In genomic region chr7:38318241-38318640, GRCh38 we compare ENCODE assay signal across 13 cellular contexts.
DNase-seq lines count a peak whose midpoint lies in the region; ATAC-seq and TF ChIP-seq lines count a peak whose summit lies in the region.
"Had no signal": no experiment of that assay in that cellular context is flagged by ENCODE, and none has a peak within 500 bp of the region (broad histone marks: within the 10 kb centered on the region; RNA-seq: fewer than 3 reads in every experiment).

No MANE protein-coding gene starts in this region.

- ATAC-seq in PC-3: no peak
- no peak for ATAC-seq in GM21786 (IDR thresholded peaks at IDR 0.05; ENCODE audit: unreplicated experiment)
- no peak for ATAC-seq in HG03457 (IDR thresholded peaks at IDR 0.05; ENCODE audit: unreplicated experiment)

- H3K4me1 ChIP-seq in mononuclear cell (ENCODE audit: insufficient read depth, low read length) (peaks cover 43% of the 10 kb centered on the region), PC-3 (ENCODE audit: insufficient read depth, low read length) (peaks cover 12% of the 10 kb centered on the region)

- BruUV-seq in PC-3 (replicated peaks; lab: Mats Ljungman, UMichigan): no TSS peak

- TF ChIP-seq RAD21 in Ishikawa (IDR thresholded peaks at IDR 0.05; ENCODE audit: low read depth): no peak

- H3F3A ChIP-seq in PC-3 (ENCODE audit: low read length, unreplicated experiment): no peaks in the 10 kb centered on the region

- no peaks in the 10 kb centered on the region for H3K36me3 Mint-ChIP-seq in activated CD4-positive, alpha-beta memory T cell treated with anti-CD3 and anti-CD28 coated beads, Interleukin-2, amount 10 ng/mL, durations not matched to agents 7 days and 5 days (ENCODE audit: low read depth)

- intact Hi-C loops in PC-3 (cut with micrococcal nuclease): loop anchor here (1.0 to 2.0 kb wide), 2 partner anchors 211 to 417 kb away; no protein-coding TSS in a partner anchor

- no peaks in the 10 kb centered on the region for H3K27me3 Mint-ChIP-seq in activated CD4-positive, alpha-beta memory T cell treated with anti-CD3 and anti-CD28 coated beads, Interleukin-2, amount 10 ng/mL, durations not matched to agents 7 days and 5 days
- H3K27me3 Mint-ChIP-seq: activated CD4-positive, alpha-beta T cell treated with anti-CD3 and anti-CD28 coated beads for 36 hours had no signal

- H3K4me2 ChIP-seq in PC-3 (ENCODE audit: low read length): no peak overlapping the region
- H3K4me2 ChIP-seq: SK-N-SH had no signal

- no peaks in the 10 kb centered on the region for H3K36me3 ChIP-seq in PC-3 (ENCODE audit: low read depth, low read length)
- H3K36me3 ChIP-seq: cardiac muscle cell, stomach had no signal

- H3K4me3 Mint-ChIP-seq in activated CD4-positive, alpha-beta memory T cell treated with anti-CD3 and anti-CD28 coated beads, Interleukin-2, amount 10 ng/mL, durations not matched to agents 7 days and 5 days: peak overlapping the region; percentile 64

- DNase-seq in activated CD4-positive, alpha-beta memory T cell treated with anti-CD3 and anti-CD28 coated beads, Interleukin-2, amount 10 ng/mL, durations not matched to agents 7 days and 5 days: no peak
- no peak for DNase-seq in PC-3
- DNase-seq in DMS53 treated with DMSO at 0.1 percent for 48 hours (lab: John Stamatoyannopoulos, UW; ENCODE audit: unreplicated experiment): no peak
- DNase-seq: NCI-H2081 treated with DMSO at 0.1 percent for 48 hours, stomach had no signal

- H4K20me1 ChIP-seq in PC-3 (ENCODE audit: low read length): no peaks in the 10 kb centered on the region

- POLR2A ChIA-PET in activated CD4-positive, alpha-beta memory T cell treated with anti-CD3 and anti-CD28 coated beads, Interleukin-2, amount 10 ng/mL, durations not matched to agents 7 days and 5 days (lab: Charles Lee): interaction anchor here (0.9 kb wide), 1 partner anchor 99 kb away, joined by 3 read pairs; no protein-coding TSS in a partner anchor
- POLR2A ChIA-PET in PC-3 (lab: Charles Lee; ENCODE audit: unreplicated experiment): no interaction called here

- H3K9me3 Mint-ChIP-seq in activated CD4-positive, alpha-beta memory T cell treated with anti-CD3 and anti-CD28 coated beads, Interleukin-2, amount 10 ng/mL, durations not matched to agents 7 days and 5 days: no peaks in the 10 kb centered on the region

- H3K9ac ChIP-seq in PC-3 (ENCODE audit: low read length): no peak overlapping the region
- H3K9ac ChIP-seq: SK-N-SH had no signal

- CTCF ChIA-PET in activated CD4-positive, alpha-beta memory T cell treated with anti-CD3 and anti-CD28 coated beads, Interleukin-2, amount 10 ng/mL, durations not matched to agents 7 days and 5 days (lab: Charles Lee): interaction anchor here (0.9 to 9.5 kb wide), 6 partner anchors 13 to 102 kb away, joined by 4 to 82 read pairs (median 18); no protein-coding TSS in a partner anchor
- CTCF ChIA-PET in PC-3 (lab: Charles Lee): interaction anchor here (1.0 kb wide), 1 partner anchor 17 kb away, joined by 4 read pairs; no protein-coding TSS in a partner anchor

- no peak overlapping the region for H2AFZ ChIP-seq in PC-3 (ENCODE audit: low read length)

- peak overlapping the region; percentile 65 for H3K27ac Mint-ChIP-seq in activated CD4-positive, alpha-beta memory T cell treated with anti-CD3 and anti-CD28 coated beads, Interleukin-2, amount 10 ng/mL, durations not matched to agents 7 days and 5 days
- H3K27ac Mint-ChIP-seq: activated CD4-positive, alpha-beta T cell treated with anti-CD3 and anti-CD28 coated beads for 36 hours had no signal

- TF ChIP-seq CTCF in C4-2B (conservative IDR thresholded peaks at IDR 0.05) (no peak), PC-3 (conservative IDR thresholded peaks at IDR 0.05; ENCODE audit: low read depth, low read length) (no peak)

- H3K27me3 ChIP-seq in mononuclear cell (ENCODE audit: insufficient read depth, low read length) (no peaks in the 10 kb centered on the region), PC-3 (ENCODE audit: low read length) (peaks cover 2% of the 10 kb centered on the region; the same call in 1 of the 2 replicates)
- H3K27me3 ChIP-seq: cardiac muscle cell, stomach had no signal

- H3K27ac ChIP-seq in C4-2B (peak overlapping the region; percentile 20; the same call in 1 of the 2 replicates), PC-3 (ENCODE audit: low read length) (no peak overlapping the region)
- H3K27ac ChIP-seq: cardiac muscle cell had no signal

- no peaks in the 10 kb centered on the region for H3K79me2 ChIP-seq in PC-3 (ENCODE audit: low read length)

- H3K9me3 ChIP-seq in mononuclear cell (ENCODE audit: low read depth, low read length): no peaks in the 10 kb centered on the region
- no peaks in the 10 kb centered on the region for H3K9me3 ChIP-seq in PC-3 (ENCODE audit: low read length)
- H3K9me3 ChIP-seq: SK-N-SH, stomach had no signal

- no peak for TF ChIP-seq EP300 in Ishikawa (IDR thresholded peaks at IDR 0.05; ENCODE audit: borderline replicate concordance)

- H3K9me2 ChIP-seq in PC-3 (replicated peaks; ENCODE audit: low read length): no peaks in the 10 kb centered on the region
- H3K9me2 ChIP-seq: SK-N-SH had no signal

- H3K4me1 Mint-ChIP-seq in activated CD4-positive, alpha-beta memory T cell treated with anti-CD3 and anti-CD28 coated beads, Interleukin-2, amount 10 ng/mL, durations not matched to agents 7 days and 5 days: peaks cover 41% of the 10 kb centered on the region

- H3K4me3 ChIP-seq in mononuclear cell (ENCODE audit: low read length): peak overlapping the region; percentile 12
- no peak overlapping the region for H3K4me3 ChIP-seq in PC-3 (ENCODE audit: low read length)
- H3K4me3 ChIP-seq: cardiac muscle cell, stomach had no signal

TF ChIP-seq in Ishikawa, 13 proteins besides CTCF, POLR2A, EP300 and RAD21:
- peak; percentile 29; the same call in 1 of the 2 replicates for TF ChIP-seq CEBPB (IDR thresholded peaks at IDR 0.05)
- TF ChIP-seq, protein P1, sequence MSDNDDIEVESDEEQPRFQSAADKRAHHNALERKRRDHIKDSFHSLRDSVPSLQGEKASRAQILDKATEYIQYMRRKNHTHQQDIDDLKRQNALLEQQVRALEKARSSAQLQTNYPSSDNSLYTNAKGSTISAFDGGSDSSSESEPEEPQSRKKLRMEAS (IDR thresholded peaks at IDR 0.05): no peak
- no peak for TF ChIP-seq TEAD4 (IDR thresholded peaks at IDR 0.05)
- TF ChIP-seq CREB1 (IDR thresholded peaks at IDR 0.05; ENCODE audit: low read depth): no peak
- no peak for TF ChIP-seq YY1 (IDR thresholded peaks at IDR 0.05; ENCODE audit: low read depth)
- TF ChIP-seq USF1 (IDR thresholded peaks at IDR 0.05): no peak
TF ChIP-seq in Ishikawa: peak in this region for 1.
